8 cellular contexts compared by ENCODE assay signal in genomic region chr9:77457916-77458592, GRCh38.
DNase-seq lines count a peak whose midpoint lies in the region; ATAC-seq, FAIRE-seq and TF ChIP-seq lines count a peak whose summit lies in the region.

No MANE protein-coding gene starts in this region.

- H3K27ac ChIP-seq in VCaP: no peak overlapping the region

- FAIRE-seq in bronchial epithelial cell (lab: Jason Lieb, UNC): no peak

- DNase-seq in AG08396 (ENCODE audit: low spot score) (peak; percentile 75), NCI-H187 (lab: John Stamatoyannopoulos, UW) (peak; percentile 9 to 28), bronchial epithelial cell (ENCODE audit: low read depth) (peak; percentile 59), left colon (peak; percentile 44 to 56)
- peak in 2 of 3 donors; percentile 24 to 34 for DNase-seq in stimulated activated CD4-positive, alpha-beta T cell treated with anti-CD3 and anti-CD28 coated beads, TNF-alpha, amount 100 ng/mL, for 1 hour (ENCODE audit: low read depth in 3 of 3, low spot score in 1 of 3)

- H3K4me3 ChIP-seq in bronchial epithelial cell (ENCODE audit: low read depth, low read length): no peak overlapping the region

- TF ChIP-seq CTCF in VCaP (conservative IDR thresholded peaks at IDR 0.05) (peak; percentile 95), bronchial epithelial cell (IDR thresholded peaks at IDR 0.05; ENCODE audit: insufficient read depth, low read length, severe bottlenecking) (peak; percentile 93)

- H3K36me3 ChIP-seq in bronchial epithelial cell (ENCODE audit: control insufficient read depth, insufficient read depth, low read length): no peaks in the 10 kb centered on the region

- H3K27me3 ChIP-seq in bronchial epithelial cell (ENCODE audit: control insufficient read depth, insufficient read depth, low read length): no peaks in the 10 kb centered on the region

- ATAC-seq in GM18519 (IDR thresholded peaks at IDR 0.05; ENCODE audit: low FRiP score, unreplicated experiment) (peak; percentile 70), HG02973 (IDR thresholded peaks at IDR 0.05; ENCODE audit: unreplicated experiment) (peak; percentile 83), left colon (peak; percentile 80)

- intact Hi-C loops in left colon (cut with DNase I, micrococcal nuclease): loop anchor here in 1 of 2 donors (5.0 kb wide), 1 partner anchor 294 kb away; no protein-coding TSS in a partner anchor

Comparison
In these comparisons a context has a peak if more than half of its experiments do, and no peak if none do; other contexts are left out.
1. DNase-seq: peak in every context shown above with its lines; median percentile 75 in AG08396; 59 in bronchial epithelial cell; 50 in left colon; 29 in stimulated activated CD4-positive, alpha-beta T cell treated with anti-CD3 and anti-CD28 coated beads, TNF-alpha, amount 100 ng/mL, for 1 hour; 18 in NCI-H187.